ENCODE assay signal across 1 cellular context in genomic region chr3:133005032-133005431, GRCh38. TPM values are rescaled to one million over a fixed set of nuclear protein-coding genes. Genes with fewer than 3 reads are reported as not detected.
"Had no signal": no experiment of that assay in that cellular context is flagged by ENCODE, and none has a peak within 500 bp of the region (broad histone marks: within the 10 kb centered on the region; RNA-seq: fewer than 3 reads in every experiment).

No MANE protein-coding gene starts in this region.

RNA-seq across cellular contexts. Expression of gene TMEM108, which starts 33.2 kb away (rescaled TPM):
- polyA plus RNA-seq: GM23248 had no signal
